In genomic region chr2:74205113-74205512, GRCh38 we compare ENCODE assay signal across 1 cellular context.
TF ChIP-seq lines count a peak whose summit lies in the region.

No MANE protein-coding gene starts in this region.

TF ChIP-seq in HepG2, 621 proteins besides CTCF, POLR2A, EP300 and RAD21:
- TF ChIP-seq ZNF839 (CRISPR knock-in tag; IDR thresholded peaks at IDR 0.05; ENCODE audit: borderline replicate concordance) (no peak), RBFOX2 (IDR thresholded peaks at IDR 0.05; ENCODE audit: low read depth, low read length) (peak; percentile 43; the same call in 1 of the 2 replicates), NR2C2 (CRISPR knock-in tag; IDR thresholded peaks at IDR 0.05; ENCODE audit: borderline replicate concordance) (0 out of 2 replicates have a peak, but pooled peaks have one; percentile 7)
- TF ChIP-seq, protein P1, sequence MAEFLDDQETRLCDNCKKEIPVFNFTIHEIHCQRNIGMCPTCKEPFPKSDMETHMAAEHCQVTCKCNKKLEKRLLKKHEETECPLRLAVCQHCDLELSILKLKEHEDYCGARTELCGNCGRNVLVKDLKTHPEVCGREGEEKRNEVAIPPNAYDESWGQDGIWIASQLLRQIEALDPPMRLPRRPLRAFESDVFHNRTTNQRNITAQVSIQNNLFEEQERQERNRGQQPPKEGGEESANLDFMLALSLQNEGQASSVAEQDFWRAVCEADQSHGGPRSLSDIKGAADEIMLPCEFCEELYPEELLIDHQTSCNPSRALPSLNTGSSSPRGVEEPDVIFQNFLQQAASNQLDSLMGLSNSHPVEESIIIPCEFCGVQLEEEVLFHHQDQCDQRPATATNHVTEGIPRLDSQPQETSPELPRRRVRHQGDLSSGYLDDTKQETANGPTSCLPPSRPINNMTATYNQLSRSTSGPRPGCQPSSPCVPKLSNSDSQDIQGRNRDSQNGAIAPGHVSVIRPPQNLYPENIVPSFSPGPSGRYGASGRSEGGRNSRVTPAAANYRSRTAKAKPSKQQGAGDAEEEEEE (CRISPR knock-in tag; IDR thresholded peaks at IDR 0.05; ENCODE audit: borderline replicate concordance): no peak
